13 cellular contexts compared by ENCODE assay signal in genomic region chr6:30707281-30707850, GRCh38. TPM values are rescaled to one million over a fixed set of nuclear protein-coding genes. Genes with fewer than 3 reads are reported as not detected.
DNase-seq lines count a peak whose midpoint lies in the region; ATAC-seq and TF ChIP-seq lines count a peak whose summit lies in the region.
"Had no signal": no experiment of that assay in that cellular context is flagged by ENCODE, and none has a peak within 500 bp of the region (broad histone marks: within the 10 kb centered on the region; RNA-seq: fewer than 3 reads in every experiment).

No MANE protein-coding gene starts in this region.

- H3K27ac ChIP-seq in body of pancreas (peak overlapping the region in 3 of 4 donors; percentile 52 to 65 (median 62)), brain microvascular endothelial cell (no peak overlapping the region)

- H3K9me3 ChIP-seq in body of pancreas = no peaks in the 10 kb centered on the region

- no peak for TF ChIP-seq POLR2A in body of pancreas (IDR thresholded peaks at IDR 0.05)

- H3K4me1 ChIP-seq in body of pancreas = peaks cover 28% of the 10 kb centered on the region

- TF ChIP-seq CTCF in body of pancreas (IDR thresholded peaks at IDR 0.05) = no peak
- no peak for TF ChIP-seq CTCF in brain microvascular endothelial cell (IDR thresholded peaks at IDR 0.05; ENCODE audit: low read depth, low read length, missing control alignments)

- intact Hi-C loops in body of pancreas (cut with DNase I) = no loop called here

- DNase-seq in DMS 273 (lab: John Stamatoyannopoulos, UW; ENCODE audit: unreplicated experiment) = peak; percentile 51
- no peak for DNase-seq in DMS 273 treated with DMSO at 0.1 percent for 48 hours (lab: John Stamatoyannopoulos, UW)
- peak; percentile 89 for DNase-seq in NCI-H2196 (lab: John Stamatoyannopoulos, UW; ENCODE audit: unreplicated experiment)
- DNase-seq in body of pancreas = peak in 3 of 4 donors; percentile 46 to 62 (median 51)
- peak; percentile 60 for DNase-seq in renal cortical epithelial cell (ENCODE audit: low read depth)
- no peak for DNase-seq in brain microvascular endothelial cell
- no peak for DNase-seq in ACHN
- DNase-seq: 8988T; activated CD4-positive, alpha-beta T cell treated with anti-CD3 and anti-CD28 coated beads for 48 hours; activated gamma-delta T cell; central memory CD4-positive, alpha-beta T cell; NCI-H1694 had no signal

- ATAC-seq in body of pancreas = peak; percentile 20
- no peak for ATAC-seq in GM21381 (IDR thresholded peaks at IDR 0.05; ENCODE audit: unreplicated experiment)

- 52 to 57% methylated on average over 5 to 6 of the region's 6 CpGs for WGBS in body of pancreas, 2 donors

- H3K27me3 ChIP-seq in body of pancreas (no peaks in the 10 kb centered on the region), brain microvascular endothelial cell (replicated peaks) (no peaks in the 10 kb centered on the region)

- in situ Hi-C loops in brain microvascular endothelial cell (cut with HindIII; ENCODE audit: low pct_ligation_motif_present, low sequenced_read_pairs) (no loop called here), ACHN (cut with HindIII; ENCODE audit: low pct_ligation_motif_present, low pct_unique_long_range_greater_than_20kb, low sequenced_read_pairs) (no loop called here)

- H3K4me3 ChIP-seq in body of pancreas (no peak overlapping the region), brain microvascular endothelial cell (ENCODE audit: low read depth, low read length) (no peak overlapping the region)

- peaks cover 0 to 3% of the 10 kb centered on the region in 2 donors for H3K36me3 ChIP-seq in body of pancreas (replicated peaks in 1 of 2; ENCODE audit: insufficient read depth in 1 of 2, low read depth in 2 of 2)
- peaks cover 21% of the 10 kb centered on the region for H3K36me3 ChIP-seq in brain microvascular endothelial cell (replicated peaks)

RNA-seq across cellular contexts. Expression of gene MDC1, which starts 9.7 kb away (rescaled TPM):
- total RNA-seq in body of pancreas = 10 to 100 TPM; 11.4 to 18.1 TPM
- total RNA-seq in renal cortical epithelial cell = 6.4 and 10.2 TPM in 2 replicates

RNA-seq across cellular contexts. Expression of gene TUBB, which starts 12.8 kb away (rescaled TPM):
- 10 to 100 TPM; 80.9 to 84.4 TPM for total RNA-seq in body of pancreas
- 312 and 597 TPM in 2 replicates for total RNA-seq in renal cortical epithelial cell

RNA-seq across cellular contexts. Expression of gene NRM, which starts 16.6 kb away (rescaled TPM):
- total RNA-seq in body of pancreas = 1 to 10 TPM; 2.6 to 5.2 TPM
- 0.69 and 1.7 TPM in 2 replicates for total RNA-seq in renal cortical epithelial cell

RNA-seq across cellular contexts. Expression of gene PPP1R18, which starts 20.9 kb away (rescaled TPM):
- total RNA-seq in body of pancreas (10 to 100 TPM; 14.5 to 20.0 TPM), renal cortical epithelial cell (27.5 and 38.7 TPM in 2 replicates)

RNA-seq across cellular contexts. Expression of gene DHX16, which starts 34.6 kb away (rescaled TPM):
- total RNA-seq in body of pancreas = 10 to 100 TPM; 12.2 to 24.4 TPM
- total RNA-seq in renal cortical epithelial cell = 40.2 and 41.7 TPM in 2 replicates

Comparison
In these comparisons a context has a peak if more than half of its experiments do, and no peak if none do; other contexts are left out.
1. DNase-seq: peak in DMS 273 (single experiment), NCI-H2196 (single experiment), body of pancreas (3 of 4) and renal cortical epithelial cell (single experiment); none in DMS 273 treated with DMSO at 0.1 percent for 48 hours (single experiment), brain microvascular endothelial cell (single experiment) and ACHN (single experiment).